In the genomic region with DNA sequence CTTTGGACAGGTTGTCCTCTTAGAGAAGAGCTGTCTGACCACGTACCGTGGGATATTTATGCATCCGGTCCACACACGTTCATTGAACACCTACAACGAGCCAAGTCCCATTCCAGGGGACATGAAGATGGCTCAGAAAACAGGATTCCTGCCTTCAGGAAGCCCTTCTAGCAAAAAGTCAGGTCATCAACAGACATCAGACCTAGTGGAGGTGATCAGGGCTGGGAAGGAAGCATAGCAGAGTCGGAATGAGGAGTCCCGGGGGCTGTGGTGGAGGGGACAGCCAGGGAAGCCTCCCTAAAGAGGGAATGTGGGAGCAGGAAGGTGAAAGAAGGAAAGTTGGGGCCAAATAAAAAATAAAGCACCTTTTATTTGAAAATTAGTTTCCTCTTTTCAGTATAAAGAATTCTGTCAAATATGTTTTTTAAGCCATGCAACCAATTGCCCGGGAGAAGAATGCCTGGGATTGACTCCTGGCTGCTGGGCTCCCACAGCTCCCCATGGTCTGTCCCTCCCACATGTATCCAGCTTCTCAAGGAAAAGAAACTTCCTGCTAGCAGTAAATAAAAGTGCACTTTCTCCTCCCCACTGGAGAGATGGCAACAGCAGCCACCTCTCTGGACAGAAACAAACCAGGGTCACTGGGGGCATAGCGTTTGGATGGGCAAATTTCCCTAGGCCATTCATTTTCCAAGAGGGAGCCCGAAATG, we compare ENCODE assay signal across 10 cellular contexts.
DNase-seq lines count a peak whose midpoint lies in the region; ATAC-seq and TF ChIP-seq lines count a peak whose summit lies in the region.
"Had no signal": no experiment of that assay in that cellular context is flagged by ENCODE, and none has a peak within 500 bp of the region (broad histone marks: within the 10 kb centered on the region; RNA-seq: fewer than 3 reads in every experiment).

No MANE protein-coding gene starts in this region.

- WGBS in heart right ventricle, 2 donors, result 79 to 83% methylated on average over 10 of the region's 10 CpGs
- 77 to 78% (median 78%) methylated on average over 10 of the region's 10 CpGs for WGBS in ovary, 3 donors

- ATAC-seq in heart right ventricle (peak in 1 of 8 donors; percentile 22), HG02610 (IDR thresholded peaks at IDR 0.05; ENCODE audit: unreplicated experiment) (no peak)

- H3K9me3 ChIP-seq in heart right ventricle (no peaks in the 10 kb centered on the region), ovary (no peaks in the 10 kb centered on the region), vagina (no peaks in the 10 kb centered on the region)
- H3K9me3 ChIP-seq: right lobe of liver had no signal

- H3K36me3 ChIP-seq in heart right ventricle (no peaks in the 10 kb centered on the region), ovary (no peaks in the 10 kb centered on the region), vagina (no peaks in the 10 kb centered on the region)

- TF ChIP-seq CTCF in heart right ventricle (IDR thresholded peaks at IDR 0.05) (no peak), coronary artery (IDR thresholded peaks at IDR 0.05) (no peak), ovary (IDR thresholded peaks at IDR 0.05) (no peak), vagina (IDR thresholded peaks at IDR 0.05) (no peak)

- DNase-seq in heart right ventricle (no peak), cardiac septum (ENCODE audit: low spot score) (no peak), coronary artery (ENCODE audit: low spot score) (peak; percentile 56), ovary (peak in 3 of 5 donors; percentile 0 to 16 (median 2)), vagina (ENCODE audit: extremely low spot score in 2 of 2) (peak in 1 of 2 donors; percentile 43), glomerular visceral epithelial cell (ENCODE audit: extremely low spot score) (no peak), NCI-H345 (lab: John Stamatoyannopoulos, UW) (no peak)

- H3K4me1 ChIP-seq in heart right ventricle (peaks cover 22 to 83% (median 65%) of the 10 kb centered on the region in 9 donors), ovary (ENCODE audit: insufficient read depth) (peaks cover 14% of the 10 kb centered on the region), vagina (peaks cover 11% of the 10 kb centered on the region)

- H3K27ac ChIP-seq in heart right ventricle (peak overlapping the region in 9 of 10 donors; percentile 45 to 78 (median 56)), coronary artery (peak overlapping the region; percentile 91 to 96), ovary (no peak overlapping the region), vagina (peak overlapping the region; percentile 58)
- H3K27ac ChIP-seq: KMS-11, right lobe of liver had no signal

- intact Hi-C loops in heart right ventricle (cut with DNase I) (loop anchor here in 1 of 10 donors (10.0 kb wide), 1 partner anchor 59 kb away; no protein-coding TSS in a partner anchor), cardiac septum (cut with DNase I) (no loop called here), ovary (cut with DNase I) (no loop called here), vagina (cut with DNase I) (no loop called here)

- no peaks in the 10 kb centered on the region for H3K27me3 ChIP-seq in heart right ventricle
- H3K27me3 ChIP-seq in ovary, result no peaks in the 10 kb centered on the region
- H3K27me3 ChIP-seq in vagina, result no peaks in the 10 kb centered on the region
- H3K27me3 ChIP-seq: right lobe of liver had no signal

- no peak for TF ChIP-seq EP300 in ovary (IDR thresholded peaks at IDR 0.05)

- TF ChIP-seq POLR2A in ovary (IDR thresholded peaks at IDR 0.05), result no peak
- TF ChIP-seq POLR2A in vagina (IDR thresholded peaks at IDR 0.05), result no peak

- H3K4me3 ChIP-seq in heart right ventricle (no peak overlapping the region), coronary artery (no peak overlapping the region), ovary (no peak overlapping the region), vagina (no peak overlapping the region)
- H3K4me3 ChIP-seq: right lobe of liver had no signal

Comparison
In these comparisons a context has a peak if more than half of its experiments do, and no peak if none do; other contexts are left out.
1. DNase-seq: peak in coronary artery (single experiment) and ovary (3 of 5); none in heart right ventricle (0 of 2), cardiac septum (single experiment), glomerular visceral epithelial cell (single experiment) and NCI-H345 (single experiment).
2. H3K27ac ChIP-seq: peak in heart right ventricle (9 of 10), coronary artery (2 of 2) and vagina (single experiment); none in ovary (0 of 2).